Comparison of ENCODE assay signal across 13 cellular contexts in genomic region chr13:23428183-23428528, GRCh38. TPM values are rescaled to one million over a fixed set of nuclear protein-coding genes. Genes with fewer than 3 reads are reported as not detected.
A peak's percentile ranks its signal among the peaks of the same experiment; 100 is the strongest.
DNase-seq lines count a peak whose midpoint lies in the region; ATAC-seq, FAIRE-seq and TF ChIP-seq lines count a peak whose summit lies in the region.
"Had no signal": no experiment of that assay in that cellular context is flagged by ENCODE, and none has a peak within 500 bp of the region (broad histone marks: within the 10 kb centered on the region; RNA-seq: fewer than 3 reads in every experiment).

No MANE protein-coding gene starts in this region.

- no peak for FAIRE-seq in urothelium cell line (lab: Jason Lieb, UNC)

- H3K4me1 Mint-ChIP-seq in glutamatergic neuron (ENCODE audit: low read depth, unreplicated experiment) = peaks cover 28% of the 10 kb centered on the region
- peaks cover 2 to 4% (median 3%) of the 10 kb centered on the region in 4 donors for H3K4me1 Mint-ChIP-seq in CD4-positive, alpha-beta memory T cell

- WGBS in body of pancreas, 2 donors = 41 to 42% methylated on average over 6 of the region's 6 CpGs

- H3K27me3 ChIP-seq in body of pancreas = no peaks in the 10 kb centered on the region
- H3K27me3 ChIP-seq in CD4-positive, alpha-beta memory T cell (ENCODE audit: insufficient read depth, low read length) = no peaks in the 10 kb centered on the region

- no peaks in the 10 kb centered on the region for H3K9me3 ChIP-seq in body of pancreas
- H3K9me3 ChIP-seq in CD4-positive, alpha-beta memory T cell (ENCODE audit: control insufficient read depth in 1 of 2, low read length in 2 of 2) = no peaks in the 10 kb centered on the region

- peak overlapping the region; percentile 51 to 73 (median 68) for H3K27ac ChIP-seq in body of pancreas
- H3K27ac ChIP-seq in CD4-positive, alpha-beta memory T cell (ENCODE audit: low read depth, low read length) = no peak overlapping the region

- H3K4me3 ChIP-seq in body of pancreas = no peak overlapping the region
- no peak overlapping the region for H3K4me3 ChIP-seq in CD4-positive, alpha-beta memory T cell (ENCODE audit: low read length in 2 of 2)

- POLR2A ChIA-PET in CD4-positive, alpha-beta memory T cell (lab: Charles Lee; ENCODE audit: partially characterized antibody) = no interaction called here

- peaks cover 8% of the 10 kb centered on the region for H3K9me3 Mint-ChIP-seq in glutamatergic neuron (ENCODE audit: unreplicated experiment)
- no peaks in the 10 kb centered on the region for H3K9me3 Mint-ChIP-seq in CD4-positive, alpha-beta memory T cell
- H3K9me3 Mint-ChIP-seq: activated naive CD4-positive, alpha-beta T cell treated with anti-CD3 and anti-CD28 coated beads, Interleukin-2, amount 50 U/mL, for 24 hours; T-helper 2 cell treated with Interferon-gamma antibody and Interleukin-4, amounts not matched to agents 5 μg/mL and 100 μg/mL, for 36 hours had no signal

- no peaks in the 10 kb centered on the region for H3K36me3 ChIP-seq in body of pancreas (replicated peaks in 1 of 2; ENCODE audit: insufficient read depth in 1 of 2, low read depth in 2 of 2)
- no peaks in the 10 kb centered on the region for H3K36me3 ChIP-seq in CD4-positive, alpha-beta memory T cell (ENCODE audit: insufficient read depth, low read length)

- no peak for TF ChIP-seq POLR2A in body of pancreas (IDR thresholded peaks at IDR 0.05)

- CTCF ChIA-PET in CD4-positive, alpha-beta memory T cell (lab: Charles Lee; ENCODE audit: partially characterized antibody) = no interaction called here

- peaks cover 4% of the 10 kb centered on the region for H3K27me3 Mint-ChIP-seq in glutamatergic neuron (ENCODE audit: unreplicated experiment)
- peaks cover 20 to 27% of the 10 kb centered on the region in 2 donors for H3K27me3 Mint-ChIP-seq in CD4-positive, alpha-beta memory T cell

- peak overlapping the region; percentile 9 for H3K27ac Mint-ChIP-seq in glutamatergic neuron (ENCODE audit: unreplicated experiment)
- no peak overlapping the region for H3K27ac Mint-ChIP-seq in CD4-positive, alpha-beta memory T cell
- H3K27ac Mint-ChIP-seq: activated naive CD4-positive, alpha-beta T cell treated with anti-CD3 and anti-CD28 coated beads, Interleukin-2, amount 50 U/mL, for 24 hours; T-helper 2 cell treated with Interferon-gamma antibody and Interleukin-4, amounts not matched to agents 5 μg/mL and 100 μg/mL, for 36 hours had no signal

- DNase-seq in ELR (ENCODE audit: low read depth) = peak; percentile 14
- DNase-seq in body of pancreas = no peak
- no peak for DNase-seq in glutamatergic neuron
- DNase-seq in putamen (ENCODE audit: low spot score) = peak; percentile 62
- no peak for DNase-seq in CD4-positive, alpha-beta memory T cell
- DNase-seq in activated naive CD4-positive, alpha-beta T cell treated with Interleukin-2 at 50 U/mL for 16 hours = no peak
- no peak for DNase-seq in urothelium cell line (ENCODE audit: low spot score)
- DNase-seq: GF-D8; NCI-H1930; stimulated activated CD4-positive, alpha-beta T cell treated with anti-CD3 and anti-CD28 coated beads, Interleukin-12 subunit alpha, Interleukin-12 subunit beta, amount 100 ng/mL, for 4 hours had no signal

- H3K4me3 Mint-ChIP-seq in glutamatergic neuron (ENCODE audit: unreplicated experiment) = peak overlapping the region; percentile 79
- H3K4me3 Mint-ChIP-seq in CD4-positive, alpha-beta memory T cell = no peak overlapping the region
- H3K4me3 Mint-ChIP-seq: activated naive CD4-positive, alpha-beta T cell treated with anti-CD3 and anti-CD28 coated beads, Interleukin-2, amount 50 U/mL, for 24 hours; T-helper 2 cell treated with Interferon-gamma antibody and Interleukin-4, amounts not matched to agents 5 μg/mL and 100 μg/mL, for 36 hours had no signal

- intact Hi-C loops in body of pancreas (cut with DNase I) = no loop called here
- intact Hi-C loops in CD4-positive, alpha-beta memory T cell (cut with micrococcal nuclease) = no loop called here

- peaks cover 17% of the 10 kb centered on the region for H3K4me1 ChIP-seq in body of pancreas
- H3K4me1 ChIP-seq in CD4-positive, alpha-beta memory T cell (ENCODE audit: insufficient read depth, low read length) = no peaks in the 10 kb centered on the region

- TF ChIP-seq CTCF in body of pancreas (IDR thresholded peaks at IDR 0.05) (no peak), glutamatergic neuron (IDR thresholded peaks at IDR 0.05; ENCODE audit: partially characterized antibody, unreplicated experiment) (no peak)

- H3K36me3 Mint-ChIP-seq in glutamatergic neuron (ENCODE audit: unreplicated experiment) = no peaks in the 10 kb centered on the region
- H3K36me3 Mint-ChIP-seq in CD4-positive, alpha-beta memory T cell = no peaks in the 10 kb centered on the region
- H3K36me3 Mint-ChIP-seq: activated naive CD4-positive, alpha-beta T cell treated with anti-CD3 and anti-CD28 coated beads, Interleukin-2, amount 50 U/mL, for 24 hours had no signal

- ATAC-seq in body of pancreas (no peak), HG02938 (IDR thresholded peaks at IDR 0.05; ENCODE audit: unreplicated experiment) (no peak)

RNA-seq across cellular contexts. Expression of gene SACS, which starts 5.3 kb away (rescaled TPM):
- total RNA-seq in body of pancreas (10 to 100 TPM in 1 of 2 donors, 1 to 10 TPM in 1; 8.6 to 10.5 TPM), glutamatergic neuron (ENCODE audit: unreplicated experiment) (132 TPM)
- 10 to 100 TPM; 31.5 to 32.8 TPM for total RNA-seq in CD4-positive, alpha-beta memory T cell
- 1 to 10 TPM; 5.2 TPM for polyA plus RNA-seq in CD4-positive, alpha-beta memory T cell

Comparison
In these comparisons a context has a peak if more than half of its experiments do, and no peak if none do; other contexts are left out.
1. DNase-seq: peak in ELR (single experiment) and putamen (single experiment); none in body of pancreas (0 of 4), glutamatergic neuron (single experiment), CD4-positive, alpha-beta memory T cell (0 of 5), activated naive CD4-positive, alpha-beta T cell treated with Interleukin-2 at 50 U/mL for 16 hours (single experiment) and urothelium cell line (single experiment).